23 cellular contexts compared by ENCODE assay signal in genomic region chr2:155169317-155169716, GRCh38.
"Had no signal": no experiment of that assay in that cellular context is flagged by ENCODE, and none has a peak within 500 bp of the region (broad histone marks: within the 10 kb centered on the region; RNA-seq: fewer than 3 reads in every experiment).

No MANE protein-coding gene starts in this region.

- H3K27me3 ChIP-seq: body of pancreas, colonic mucosa, hepatocyte, uterus had no signal

- H3K79me2 ChIP-seq: hepatocyte, parathyroid adenoma had no signal

- H3K27ac ChIP-seq: body of pancreas, colonic mucosa, hepatocyte, parathyroid adenoma, psoas muscle, thoracic aorta, uterus, WERI-Rb-1 had no signal

- DNase-seq: activated CD4-positive, alpha-beta T cell treated with anti-CD3 and anti-CD28 coated beads for 48 hours; activated CD4-positive, alpha-beta T cell treated with anti-CD3 and anti-CD28 coated beads, Interleukin-2, amount 50 U/mL, for 48 hours; activated CD8-positive, alpha-beta memory T cell treated with anti-CD3 and anti-CD28 coated beads for 24 hours; activated effector memory CD4-positive, alpha-beta T cell treated with Interleukin-2 at 50 U/mL for 16 hours; activated naive CD4-positive, alpha-beta T cell treated with Interleukin-2 at 50 U/mL for 16 hours; aorta; body of pancreas; colonic mucosa; effector CD8-positive, alpha-beta T cell; kidney; left colon; midbrain; naive thymus-derived CD4-positive, alpha-beta T cell; occipital lobe; psoas muscle; stimulated activated CD4-positive, alpha-beta T cell treated with anti-CD3 and anti-CD28 coated beads, Interleukin-12 subunit alpha, Interleukin-12 subunit beta, amount 100 ng/mL, for 4 hours; stimulated activated CD4-positive, alpha-beta T cell treated with anti-CD3 and anti-CD28 coated beads, Interleukin-4, amount 100 ng/mL, for 24 hours; T-helper 9 cell; uterus; WERI-Rb-1 had no signal

- H3K4me2 ChIP-seq: hepatocyte had no signal

- H3K4me3 ChIP-seq: body of pancreas, colonic mucosa, hepatocyte, psoas muscle, thoracic aorta, uterus had no signal

- H3K36me3 ChIP-seq: colonic mucosa, thoracic aorta, uterus, WERI-Rb-1 had no signal

- H3K9me3 ChIP-seq: body of pancreas, colonic mucosa, psoas muscle, thoracic aorta, uterus had no signal

- H3K9ac ChIP-seq: parathyroid adenoma had no signal

- H3K4me1 ChIP-seq: body of pancreas, colonic mucosa, parathyroid adenoma, psoas muscle, uterus had no signal
